Comparison of ENCODE assay signal across 9 cellular contexts in the genomic region with DNA sequence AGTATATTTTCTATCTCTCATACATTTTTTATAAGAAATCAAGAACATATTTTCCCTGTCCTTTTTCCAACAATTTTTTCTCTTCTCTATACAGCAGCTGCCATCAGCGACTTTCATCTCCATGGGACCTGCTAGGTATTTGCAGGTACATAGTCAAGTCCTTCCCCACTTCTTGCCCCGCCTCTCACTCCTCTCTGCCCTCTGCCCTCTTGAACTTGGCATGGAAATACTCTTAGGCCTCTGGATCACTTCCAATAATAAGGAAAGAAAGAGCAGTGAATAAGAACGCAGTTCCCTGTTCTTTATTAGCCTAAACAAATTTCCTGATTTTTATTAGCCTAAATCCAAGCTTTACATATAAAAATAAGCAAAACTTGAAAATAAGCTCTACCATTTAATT.
"Had no signal": no experiment of that assay in that cellular context is flagged by ENCODE, and none has a peak within 500 bp of the region (broad histone marks: within the 10 kb centered on the region; RNA-seq: fewer than 3 reads in every experiment).

No MANE protein-coding gene starts in this region.

- H3K4me1 ChIP-seq: HAP-1 had no signal

- H3K9me3 ChIP-seq: HAP-1 had no signal

- H3K36me3 ChIP-seq: HAP-1 had no signal

- DNase-seq: GM23248, GOT3, H7, HFFc6, IMR-90, KG1 had no signal

- H3K4me3 ChIP-seq: GM23248, HAP-1, K562 had no signal

- H3K27ac ChIP-seq: GM23248 had no signal

- ATAC-seq: HCT116, K562 had no signal
